8 cellular contexts compared by ENCODE assay signal in genomic region chr1:149792912-149793521, GRCh38. TPM values are rescaled to one million over a fixed set of nuclear protein-coding genes. Genes with fewer than 3 reads are reported as not detected.
DNase-seq lines count a peak whose midpoint lies in the region; ATAC-seq and TF ChIP-seq lines count a peak whose summit lies in the region.
"Not testable (repeated sequence)": the region's sequence is repeated elsewhere in the genome, so short reads cannot be mapped to it uniquely, and the experiment has no call there.

No MANE protein-coding gene starts in this region.

- TF ChIP-seq CTCF in MM.1S (IDR thresholded peaks at IDR 0.05; ENCODE audit: low read length) (peak; percentile 33), ovary (IDR thresholded peaks at IDR 0.05) (peak; percentile 60 to 81 (median 81))

- H3K27me3 Mint-ChIP-seq in activated naive CD4-positive, alpha-beta T cell treated with anti-CD3 and anti-CD28 coated beads, Interleukin-2, amount 50 U/mL, for 24 hours: not testable (repeated sequence)

- not testable (repeated sequence) for H3K9me3 Mint-ChIP-seq in activated naive CD4-positive, alpha-beta T cell treated with anti-CD3 and anti-CD28 coated beads, Interleukin-2, amount 50 U/mL, for 24 hours

- H3K27ac Mint-ChIP-seq in activated naive CD4-positive, alpha-beta T cell treated with anti-CD3 and anti-CD28 coated beads, Interleukin-2, amount 50 U/mL, for 24 hours: not testable (repeated sequence)

- not testable (repeated sequence) for H3K36me3 Mint-ChIP-seq in activated naive CD4-positive, alpha-beta T cell treated with anti-CD3 and anti-CD28 coated beads, Interleukin-2, amount 50 U/mL, for 24 hours

- DNase-seq in GM03348 (ENCODE audit: low spot score): peak; percentile 84
- peak; percentile 58 for DNase-seq in HEK293T (ENCODE audit: extremely low spot score)
- peak; percentile 80 for DNase-seq in MM.1S
- not testable (repeated sequence) for DNase-seq in SK-N-MC (ENCODE audit: low read depth, low spot score)
- DNase-seq in Right ventricle myocardium superior: peak; percentile 84
- peak; percentile 79 to 91 (median 85) for DNase-seq in ovary
- peak in 38 of 49 donors; percentile 1 to 82 (median 32) for DNase-seq in substantia nigra (lab: John Stamatoyannopoulos, UW)

- H2AFZ ChIP-seq in MM.1S (ENCODE audit: low read length): peak overlapping the region; percentile 56; the same call in 1 of the 2 replicates

- H3K9me3 ChIP-seq in MM.1S (replicated peaks; ENCODE audit: insufficient read depth, low read length); SK-N-MC (ENCODE audit: low read depth, low read length); ovary: not testable (repeated sequence)

- H3K4me1 ChIP-seq in MM.1S (ENCODE audit: low read length); ovary (ENCODE audit: insufficient read depth): not testable (repeated sequence)

- peak overlapping the region; percentile 23 for H3K4me3 Mint-ChIP-seq in activated naive CD4-positive, alpha-beta T cell treated with anti-CD3 and anti-CD28 coated beads, Interleukin-2, amount 50 U/mL, for 24 hours

- peak overlapping the region; percentile 37; the same call in 1 of the 2 replicates for H3K4me2 ChIP-seq in MM.1S (ENCODE audit: low read depth, low read length)

- not testable (repeated sequence) for H3K79me2 ChIP-seq in MM.1S (ENCODE audit: low read length)

- H3K27ac ChIP-seq in MM.1S (ENCODE audit: low read length); SK-N-MC: not testable (repeated sequence)
- H3K27ac ChIP-seq in ovary (peak overlapping the region; percentile 89 to 90), substantia nigra (ENCODE audit: low read depth, low read length, poor library complexity, severe bottlenecking) (peak overlapping the region; percentile 35)

- H3K9ac ChIP-seq in MM.1S (ENCODE audit: low read length): peak overlapping the region; percentile 23; the same call in 1 of the 2 replicates
- not testable (repeated sequence) for H3K9ac ChIP-seq in SK-N-MC (ENCODE audit: insufficient read length)

- POLR2A ChIA-PET in HEK293T (lab: Yijun Ruan, JAX): not testable (repeated sequence)

- ATAC-seq in Right ventricle myocardium superior (ENCODE audit: poor library complexity): peak; percentile 97

- not testable (repeated sequence) for H3K36me3 ChIP-seq in MM.1S (replicated peaks; ENCODE audit: insufficient read depth, low read length); SK-N-MC (ENCODE audit: insufficient read depth, low read length); ovary

- not testable (repeated sequence) for H3K27me3 ChIP-seq in MM.1S (replicated peaks; ENCODE audit: insufficient read depth, low read length); ovary

- CTCF ChIA-PET in HEK293T (lab: Yijun Ruan, JAX): not testable (repeated sequence)

- not testable (repeated sequence) for TF ChIP-seq EP300 in ovary (IDR thresholded peaks at IDR 0.05)

- peak overlapping the region; percentile 50; the same call in 1 of the 2 replicates for H3K4me3 ChIP-seq in MM.1S (ENCODE audit: low read length)
- peak overlapping the region; percentile 74 for H3K4me3 ChIP-seq in SK-N-MC
- H3K4me3 ChIP-seq in ovary: peak overlapping the region; percentile 57

- not testable (repeated sequence) for H3F3A ChIP-seq in MM.1S (ENCODE audit: insufficient read depth, low read length)

- H3K4me1 Mint-ChIP-seq in activated naive CD4-positive, alpha-beta T cell treated with anti-CD3 and anti-CD28 coated beads, Interleukin-2, amount 50 U/mL, for 24 hours: not testable (repeated sequence)

- intact Hi-C loops in Right ventricle myocardium superior (cut with DNase I); ovary (cut with DNase I): not testable (repeated sequence)

- 1 to 3% (median 1%) methylated on average over 20 to 38 of the region's 52 CpGs for WGBS in ovary, 3 donors

- not testable (repeated sequence) for H3K9me2 ChIP-seq in MM.1S (replicated peaks; ENCODE audit: insufficient read depth, low read length)

- not testable (repeated sequence) for H4K20me1 ChIP-seq in MM.1S (ENCODE audit: insufficient read depth, low read length)

- TF ChIP-seq POLR2A in ovary (IDR thresholded peaks at IDR 0.05): peak; percentile 18

RNA-seq across cellular contexts. Expression of gene FCGR1A, which starts 10.5 kb away (rescaled TPM):
- total RNA-seq in Right ventricle myocardium superior: 0.46 TPM
- total RNA-seq in ovary: 10 to 100 TPM in 1 of 7 donors, 1 to 10 TPM in 5, under 1 TPM in 1; 0.34 to 17.9 (median 3.2) TPM
- 1 to 10 TPM; 2.9 to 7.4 TPM for polyA plus RNA-seq in ovary
